8 cellular contexts compared by ENCODE assay signal in the genomic region with DNA sequence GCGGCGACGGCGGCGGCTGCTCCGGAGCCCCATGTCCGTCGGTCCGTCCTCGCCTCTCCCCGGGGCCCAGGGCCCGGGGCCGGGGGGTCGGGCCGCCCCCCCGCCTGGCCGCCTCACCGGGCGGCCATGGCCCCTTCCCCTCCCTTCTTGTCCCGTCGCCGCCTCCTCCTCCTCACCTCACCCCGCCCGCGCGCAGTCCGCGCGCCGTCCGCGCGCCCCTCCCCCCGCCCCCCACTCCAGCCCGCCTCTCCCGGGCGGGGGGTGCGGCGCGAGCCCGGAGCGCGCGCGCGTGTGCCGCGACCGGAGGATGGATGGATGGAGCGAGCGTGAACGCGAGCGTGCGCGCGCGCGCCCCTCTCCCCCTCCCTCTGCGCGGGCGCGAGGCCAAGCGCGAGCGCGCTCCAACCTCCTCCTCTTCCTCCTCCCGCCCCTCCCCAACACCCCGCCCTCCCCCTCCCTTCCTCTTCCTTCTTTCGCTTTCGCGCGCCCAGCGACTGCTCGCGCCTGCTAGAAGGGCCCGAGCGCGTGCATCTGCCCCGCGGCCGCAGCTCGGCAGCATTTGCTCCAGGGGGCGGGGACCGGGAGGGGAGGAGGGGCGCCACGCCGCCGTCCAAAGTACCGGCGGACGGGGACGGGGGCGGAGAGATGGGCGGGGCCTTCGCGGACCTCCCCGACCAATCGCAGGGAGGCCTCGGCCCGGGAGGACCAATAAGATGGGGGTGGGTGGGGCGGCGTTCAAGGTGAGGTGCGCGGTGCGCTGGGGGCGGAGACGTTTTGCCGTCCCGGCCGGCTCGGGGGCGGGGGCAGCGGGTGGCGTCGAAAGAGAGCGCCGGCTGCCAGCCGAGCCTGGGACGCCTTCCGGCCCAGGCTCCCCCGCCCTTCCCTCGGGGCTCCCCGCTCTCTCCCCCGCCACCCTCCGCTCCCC. TPM values are rescaled to one million over a fixed set of nuclear protein-coding genes. Genes with fewer than 3 reads are reported as not detected.
DNase-seq lines count a peak whose midpoint lies in the region; ATAC-seq and TF ChIP-seq lines count a peak whose summit lies in the region.

A gene with protein sequence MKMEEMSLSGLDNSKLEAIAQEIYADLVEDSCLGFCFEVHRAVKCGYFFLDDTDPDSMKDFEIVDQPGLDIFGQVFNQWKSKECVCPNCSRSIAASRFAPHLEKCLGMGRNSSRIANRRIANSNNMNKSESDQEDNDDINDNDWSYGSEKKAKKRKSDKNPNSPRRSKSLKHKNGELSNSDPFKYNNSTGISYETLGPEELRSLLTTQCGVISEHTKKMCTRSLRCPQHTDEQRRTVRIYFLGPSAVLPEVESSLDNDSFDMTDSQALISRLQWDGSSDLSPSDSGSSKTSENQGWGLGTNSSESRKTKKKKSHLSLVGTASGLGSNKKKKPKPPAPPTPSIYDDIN (minus strand): TSS at position 332 of the 925 bp plus-strand sequence. CDS start 1,814 bp downstream, outside the sequence.

- BruUV-seq in PC-9 (replicated peaks; lab: Mats Ljungman, UMichigan): no TSS peak

- peak within 1 kb of the TSS; percentile 77 for H3K27ac ChIP-seq in PC-9

- H4K20me1 ChIP-seq in PC-9 (ENCODE audit: insufficient read depth): no peaks in the 10 kb centered on the region; the same call in 1 of the 2 replicates

- TF ChIP-seq CTCF in PC-9 (conservative IDR thresholded peaks at IDR 0.05) (no peak), epithelial cell of proximal tubule (conservative IDR thresholded peaks at IDR 0.05; ENCODE audit: low read depth, low read length) (no peak)

- no peaks in the 10 kb centered on the region for H3K9me3 ChIP-seq in PC-9 (ENCODE audit: insufficient read depth, low read depth)
- H3K9me3 ChIP-seq in mucosa of stomach (ENCODE audit: control insufficient read depth, low read length): no peaks in the 10 kb centered on the region

- intact Hi-C loops in PC-9 (cut with micrococcal nuclease; ENCODE audit: unreplicated experiment): loop anchor here (1.0 kb wide), 1 partner anchor 18 kb away; no protein-coding TSS in a partner anchor

- in situ Hi-C loops in KBM-7 (cut with MboI; ENCODE audit: low pct_unique_long_range_greater_than_20kb, low sequenced_read_pairs): no loop called here

- H3K4me3 ChIP-seq in PC-9 (peak within 1 kb of the TSS; percentile 92), epithelial cell of proximal tubule (ENCODE audit: low read depth, low read length) (peak within 1 kb of the TSS; percentile 74), mucosa of stomach (ENCODE audit: low read length) (peak within 1 kb of the TSS; percentile 83)

- DNase-seq in DMS114 treated with DMSO at 0.1 percent for 48 hours (lab: John Stamatoyannopoulos, UW; ENCODE audit: unreplicated experiment) (peak; percentile 84), KBM-7 (peak; percentile 93), PC-9 (peak; percentile 90 to 97), epithelial cell of proximal tubule (ENCODE audit: low read depth) (no peak)
- peak; percentile 99 for DNase-seq in activated T-cell treated with anti-CD3 and anti-CD28 coated beads, Interleukin-2, amount 50 U/mL, for 1 hour
- peak; percentile 99 for DNase-seq in stimulated activated CD8-positive, alpha-beta memory T cell treated with anti-CD3 and anti-CD28 coated beads, Interleukin-4, amount 100 ng/mL, for 48 hours

- peak; percentile 61 for ATAC-seq in GM21576 (IDR thresholded peaks at IDR 0.05; ENCODE audit: unreplicated experiment)

- peaks cover 41% of the 10 kb centered on the region for H3F3A ChIP-seq in PC-9 (ENCODE audit: insufficient read depth, low read depth)

- CTCF ChIA-PET in PC-9 (lab: Charles Lee): interaction anchor here (0.7 kb wide), 1 partner anchor 22 kb away, joined by 8 read pairs; no protein-coding TSS in a partner anchor

- H3K36me3 ChIP-seq in PC-9 (ENCODE audit: low read depth) (peaks cover 3% of the 10 kb centered on the region), mucosa of stomach (ENCODE audit: control insufficient read depth, insufficient read depth, low read length) (no peaks in the 10 kb centered on the region)

- peak within 1 kb of the TSS; percentile 93 for H2AFZ ChIP-seq in PC-9

- peaks cover 35% of the 10 kb centered on the region for H3K4me1 ChIP-seq in PC-9 (replicated peaks; ENCODE audit: insufficient read depth)
- peaks cover 27% of the 10 kb centered on the region for H3K4me1 ChIP-seq in mucosa of stomach (ENCODE audit: control insufficient read depth, insufficient read depth, low read length)

- H3K9me2 ChIP-seq in PC-9 (ENCODE audit: insufficient read depth): no peaks in the 10 kb centered on the region

- POLR2A ChIA-PET in PC-9 (lab: Charles Lee; ENCODE audit: unreplicated experiment): interaction anchor here (0.6 to 0.7 kb wide), 4 partner anchors 13 to 571 kb away, joined by 6 to 15 read pairs (median 10); no protein-coding TSS in a partner anchor

- H3K9ac ChIP-seq in mucosa of stomach (ENCODE audit: low read length): peak within 1 kb of the TSS; percentile 96

- peak within 1 kb of the TSS; percentile 94 for H3K4me2 ChIP-seq in PC-9

- H3K27me3 ChIP-seq in PC-9 (ENCODE audit: insufficient read depth, low read depth) (no peaks in the 10 kb centered on the region), mucosa of stomach (ENCODE audit: control insufficient read depth, insufficient read depth, low read length) (no peaks in the 10 kb centered on the region)

- H3K79me2 ChIP-seq in PC-9 (ENCODE audit: low read depth): peaks cover 45% of the 10 kb centered on the region

RNA-seq across cellular contexts. Expression of the gene that starts here (rescaled TPM):
- total RNA-seq in PC-9 (2021) (59.3 and 87.4 TPM in 2 replicates), epithelial cell of proximal tubule (40.2 and 61.4 TPM in 2 replicates)
